ENCODE assay signal across 10 cellular contexts in the genomic region with DNA sequence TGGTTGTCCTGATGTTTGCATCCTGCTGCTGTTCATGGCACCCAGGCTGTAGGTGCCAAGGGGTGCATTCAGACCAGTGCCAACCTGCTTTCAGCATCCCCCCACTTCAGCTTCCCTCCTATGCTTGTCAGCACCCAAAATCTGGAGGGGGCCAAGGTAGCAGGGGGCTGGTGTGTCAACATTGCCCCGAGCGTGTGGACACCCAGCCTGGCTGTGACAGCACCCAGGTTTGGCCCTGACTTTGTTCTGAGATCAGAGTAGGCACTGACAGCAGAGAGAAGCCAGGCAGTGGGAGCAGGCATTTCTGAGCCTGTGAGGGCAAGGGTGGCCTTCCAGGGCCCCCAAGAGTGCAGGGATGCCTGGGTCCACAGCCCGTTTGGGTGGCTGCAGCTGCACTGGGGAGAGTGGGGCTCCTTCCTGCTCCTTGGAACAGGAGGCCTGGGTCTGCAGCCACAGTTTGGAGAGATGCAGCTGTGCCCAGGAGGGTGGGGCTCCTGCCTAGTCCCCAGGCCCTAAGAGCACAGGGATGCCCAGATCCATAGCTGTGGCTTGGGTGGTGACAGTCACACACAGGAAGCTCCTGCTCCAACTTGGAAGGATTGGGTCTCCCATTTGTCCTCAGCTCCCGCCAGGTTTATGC.
"Had no signal": no experiment of that assay in that cellular context is flagged by ENCODE, and none has a peak within 500 bp of the region (broad histone marks: within the 10 kb centered on the region; RNA-seq: fewer than 3 reads in every experiment).

No MANE protein-coding gene starts in this region.

- H3K36me3 ChIP-seq: colonic mucosa, left lung, tibial nerve had no signal

- H3K9me3 ChIP-seq: colonic mucosa, left lung, testis, tibial nerve had no signal

- H3K4me1 ChIP-seq: colonic mucosa, left lung, testis had no signal

- H3K27me3 ChIP-seq: colonic mucosa, left lung, testis, tibial nerve had no signal

- ATAC-seq: left lung had no signal

- H3K27ac ChIP-seq: colonic mucosa, left lung, testis, tibial nerve had no signal

- DNase-seq: colonic mucosa; dermis blood vessel endothelial cell; foreskin melanocyte; islet precursor cell; left lung; naive B cell; stimulated activated CD4-positive, alpha-beta T cell treated with anti-CD3 and anti-CD28 coated beads, Interleukin-2, amount 100 ng/mL, for 48 hours; testis had no signal

- H3K4me3 ChIP-seq: colonic mucosa, left lung, smooth muscle cell, testis, tibial nerve had no signal

- H3K4me2 ChIP-seq: smooth muscle cell had no signal
